In the genomic region with DNA sequence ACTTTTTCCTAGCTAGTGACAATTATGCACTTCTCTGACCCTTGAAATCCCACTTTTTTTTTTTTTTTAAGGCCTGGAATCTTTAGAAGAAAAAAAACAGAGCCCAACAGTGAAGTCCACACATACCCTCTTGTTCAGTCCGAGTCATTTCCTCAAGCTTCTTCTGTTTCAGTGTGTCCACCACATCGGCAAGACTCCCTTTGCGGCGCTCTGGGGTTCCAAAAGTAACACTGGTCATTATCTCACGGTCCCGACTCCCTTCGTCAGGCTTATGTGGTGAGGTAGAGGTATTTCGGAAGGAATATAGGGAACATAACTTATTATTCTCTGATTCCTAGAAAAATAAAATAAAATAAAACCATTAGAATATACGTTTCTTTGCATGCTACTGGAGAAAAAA, we compare ENCODE assay signal across 1 cellular context.
TF ChIP-seq lines count a peak whose summit lies in the region.

No MANE protein-coding gene starts in this region.

TF ChIP-seq in SK-N-SH, 30 proteins besides CTCF, POLR2A, EP300 and RAD21 (continued from another document):
- TF ChIP-seq, protein P1, sequence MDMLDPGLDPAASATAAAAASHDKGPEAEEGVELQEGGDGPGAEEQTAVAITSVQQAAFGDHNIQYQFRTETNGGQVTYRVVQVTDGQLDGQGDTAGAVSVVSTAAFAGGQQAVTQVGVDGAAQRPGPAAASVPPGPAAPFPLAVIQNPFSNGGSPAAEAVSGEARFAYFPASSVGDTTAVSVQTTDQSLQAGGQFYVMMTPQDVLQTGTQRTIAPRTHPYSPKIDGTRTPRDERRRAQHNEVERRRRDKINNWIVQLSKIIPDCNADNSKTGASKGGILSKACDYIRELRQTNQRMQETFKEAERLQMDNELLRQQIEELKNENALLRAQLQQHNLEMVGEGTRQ (IDR thresholded peaks at IDR 0.05; ENCODE audit: borderline replicate concordance, low read depth, low read length) = no peak
- TF ChIP-seq ELF1 (IDR thresholded peaks at IDR 0.05) = no peak
- TF ChIP-seq, protein P2, sequence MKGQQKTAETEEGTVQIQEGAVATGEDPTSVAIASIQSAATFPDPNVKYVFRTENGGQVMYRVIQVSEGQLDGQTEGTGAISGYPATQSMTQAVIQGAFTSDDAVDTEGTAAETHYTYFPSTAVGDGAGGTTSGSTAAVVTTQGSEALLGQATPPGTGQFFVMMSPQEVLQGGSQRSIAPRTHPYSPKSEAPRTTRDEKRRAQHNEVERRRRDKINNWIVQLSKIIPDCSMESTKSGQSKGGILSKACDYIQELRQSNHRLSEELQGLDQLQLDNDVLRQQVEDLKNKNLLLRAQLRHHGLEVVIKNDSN (IDR thresholded peaks at IDR 0.05; ENCODE audit: borderline replicate concordance, low read depth) = no peak
- no peak for TF ChIP-seq GABPA (IDR thresholded peaks at IDR 0.05; ENCODE audit: low read depth)
- no peak for TF ChIP-seq NFIC (IDR thresholded peaks at IDR 0.05; ENCODE audit: borderline replicate concordance)
- TF ChIP-seq RXRA (IDR thresholded peaks at IDR 0.05; ENCODE audit: borderline replicate concordance, low read depth) = no peak
- no peak for TF ChIP-seq GATA2 (CRISPR knock-in tag; IDR thresholded peaks at IDR 0.05)
- no peak for TF ChIP-seq TEAD4 (IDR thresholded peaks at IDR 0.05; ENCODE audit: borderline replicate concordance, insufficient read depth)
- TF ChIP-seq, protein P3, sequence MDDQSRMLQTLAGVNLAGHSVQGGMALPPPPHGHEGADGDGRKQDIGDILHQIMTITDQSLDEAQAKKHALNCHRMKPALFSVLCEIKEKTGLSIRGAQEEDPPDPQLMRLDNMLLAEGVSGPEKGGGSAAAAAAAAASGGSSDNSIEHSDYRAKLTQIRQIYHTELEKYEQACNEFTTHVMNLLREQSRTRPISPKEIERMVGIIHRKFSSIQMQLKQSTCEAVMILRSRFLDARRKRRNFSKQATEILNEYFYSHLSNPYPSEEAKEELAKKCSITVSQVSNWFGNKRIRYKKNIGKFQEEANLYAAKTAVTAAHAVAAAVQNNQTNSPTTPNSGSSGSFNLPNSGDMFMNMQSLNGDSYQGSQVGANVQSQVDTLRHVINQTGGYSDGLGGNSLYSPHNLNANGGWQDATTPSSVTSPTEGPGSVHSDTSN (IDR thresholded peaks at IDR 0.05) = no peak
- no peak for TF ChIP-seq JUND (IDR thresholded peaks at IDR 0.05)
- TF ChIP-seq FOSL2 (IDR thresholded peaks at IDR 0.05; ENCODE audit: borderline replicate concordance, low read depth) = no peak
